In the genomic region with DNA sequence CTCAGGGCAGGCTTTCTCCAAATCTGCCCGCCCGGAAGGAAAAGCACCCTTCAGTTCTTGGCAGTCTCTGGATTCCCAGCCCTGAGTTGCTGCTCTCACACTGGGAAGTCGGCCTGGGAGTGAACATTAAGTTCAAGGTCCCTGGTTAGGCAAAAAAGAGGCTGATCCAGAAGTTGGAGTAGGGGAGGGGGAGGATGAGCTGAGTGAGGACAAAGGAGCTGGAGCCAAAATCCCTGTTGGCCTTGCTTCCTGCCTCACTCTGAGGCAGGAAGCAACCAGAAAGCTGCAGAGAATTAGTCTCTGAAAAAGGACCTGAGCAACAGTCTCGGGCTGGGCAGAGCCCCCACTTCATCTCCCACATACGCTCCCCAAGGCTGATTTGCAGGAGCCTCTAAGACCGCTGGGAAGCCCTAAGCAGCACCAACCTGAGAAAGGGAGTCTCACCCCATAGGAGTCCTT, we compare ENCODE assay signal across 15 cellular contexts. TPM values are rescaled to one million over a fixed set of nuclear protein-coding genes. Genes with fewer than 3 reads are reported as not detected.
DNase-seq lines count a peak whose midpoint lies in the region; ATAC-seq and TF ChIP-seq lines count a peak whose summit lies in the region.
"Had no signal": no experiment of that assay in that cellular context is flagged by ENCODE, and none has a peak within 500 bp of the region (broad histone marks: within the 10 kb centered on the region; RNA-seq: fewer than 3 reads in every experiment).

No MANE protein-coding gene starts in this region.

- intact Hi-C loops in mammary epithelial cell (cut with micrococcal nuclease) = no loop called here
- intact Hi-C loops in activated naive CD4-positive, alpha-beta T cell treated with anti-CD3 and anti-CD28 coated beads for 36 hours (cut with micrococcal nuclease) = no loop called here

- no peak overlapping the region for H3K27ac Mint-ChIP-seq in T-helper 17 cell
- no peak overlapping the region for H3K27ac Mint-ChIP-seq in activated naive CD4-positive, alpha-beta T cell treated with anti-CD3 and anti-CD28 coated beads for 36 hours
- H3K27ac Mint-ChIP-seq: activated naive CD4-positive, alpha-beta T cell treated with anti-CD3 and anti-CD28 coated beads, Interleukin-2, amount 50 U/mL, for 24 hours; progenitor cell of endocrine pancreas had no signal

- H3K79me2 ChIP-seq in mammary epithelial cell (ENCODE audit: insufficient read depth, low read length) = no peaks in the 10 kb centered on the region

- in situ Hi-C loops in mammary epithelial cell (cut with MboI; ENCODE audit: low sequenced_read_pairs in 2 of 2) = loop anchor here (5.0 to 25.0 kb wide), 3 partner anchors 83 to 373 kb away; a partner anchor contains a TSS

- H3K4me3 ChIP-seq in mammary epithelial cell (replicated peaks in 1 of 3; ENCODE audit: insufficient read depth in 1 of 3, low read depth in 2 of 3, low read length in 3 of 3) = no peak overlapping the region
- no peak overlapping the region for H3K4me3 ChIP-seq in iPS-18a (ENCODE audit: low read length)
- H3K4me3 ChIP-seq: SK-N-MC had no signal

- no peaks in the 10 kb centered on the region for H3K9me3 Mint-ChIP-seq in activated naive CD4-positive, alpha-beta T cell treated with anti-CD3 and anti-CD28 coated beads for 36 hours
- H3K9me3 Mint-ChIP-seq: activated naive CD4-positive, alpha-beta T cell treated with anti-CD3 and anti-CD28 coated beads, Interleukin-2, amount 50 U/mL, for 24 hours had no signal

- dilution Hi-C loops in mammary epithelial cell (cut with HindIII; ENCODE audit: low sequenced_read_pairs) = loop anchor here (5.0 kb wide), 2 partner anchors 63 to 193 kb away; no protein-coding TSS in a partner anchor

- peaks cover 11% of the 10 kb centered on the region for H3K4me1 ChIP-seq in mammary epithelial cell (ENCODE audit: insufficient read depth, low read length)
- peaks cover 15% of the 10 kb centered on the region for H3K4me1 ChIP-seq in iPS-18a (ENCODE audit: control insufficient read depth, low read depth, low read length)

- H3K36me3 ChIP-seq in mammary epithelial cell (ENCODE audit: insufficient read depth, low read length) (no peaks in the 10 kb centered on the region), iPS-18a (ENCODE audit: control insufficient read depth, low read depth, low read length) (no peaks in the 10 kb centered on the region)

- no peaks in the 10 kb centered on the region for H4K20me1 ChIP-seq in mammary epithelial cell (ENCODE audit: insufficient read depth, low read length)

- H3K27me3 ChIP-seq in mammary epithelial cell (ENCODE audit: insufficient read depth, low read length) = no peaks in the 10 kb centered on the region
- H3K27me3 ChIP-seq in iPS-18a (ENCODE audit: control insufficient read depth, insufficient read depth, low read length) = no peaks in the 10 kb centered on the region

- H3K9me3 ChIP-seq in mammary epithelial cell (replicated peaks; ENCODE audit: insufficient read depth, low read length) (no peaks in the 10 kb centered on the region), iPS-18a (ENCODE audit: control insufficient read depth, low read depth, low read length) (no peaks in the 10 kb centered on the region), T-helper 17 cell (ENCODE audit: control insufficient read depth, low read length, poor library complexity, severe bottlenecking) (no peaks in the 10 kb centered on the region)

- H3K27ac ChIP-seq in mammary epithelial cell (ENCODE audit: insufficient read depth, low read depth, low read length) (no peak overlapping the region), iPS-18a (ENCODE audit: low read length) (peak overlapping the region; percentile 43)
- H3K27ac ChIP-seq: SK-N-MC had no signal

- H3K4me3 Mint-ChIP-seq in T-helper 17 cell = no peak overlapping the region
- H3K4me3 Mint-ChIP-seq in activated naive CD4-positive, alpha-beta T cell treated with anti-CD3 and anti-CD28 coated beads for 36 hours = no peak overlapping the region
- H3K4me3 Mint-ChIP-seq: activated naive CD4-positive, alpha-beta T cell treated with anti-CD3 and anti-CD28 coated beads, Interleukin-2, amount 50 U/mL, for 24 hours had no signal

- H3K9ac ChIP-seq in mammary epithelial cell (ENCODE audit: insufficient read depth, low read length) (no peak overlapping the region), iPS-18a (ENCODE audit: low read length) (peak overlapping the region; percentile 34)

- no peak for TF ChIP-seq CTCF in mammary epithelial cell (conservative IDR thresholded peaks at IDR 0.05 in 1 of 2, IDR thresholded peaks at IDR 0.05 in 1 of 2; ENCODE audit: extremely low read depth in 1 of 2, insufficient read depth in 1 of 2, low read depth in 1 of 2, low read length in 2 of 2)

- 44% methylated on average over 6 of the region's 6 CpGs for WGBS in mammary epithelial cell (ENCODE audit: low coverage, missing lambda C conversion rate)

- H3K27me3 Mint-ChIP-seq in T-helper 17 cell = peaks cover 8% of the 10 kb centered on the region
- no peaks in the 10 kb centered on the region for H3K27me3 Mint-ChIP-seq in activated naive CD4-positive, alpha-beta T cell treated with anti-CD3 and anti-CD28 coated beads for 36 hours (ENCODE audit: low read depth)
- H3K27me3 Mint-ChIP-seq: activated naive CD4-positive, alpha-beta T cell treated with anti-CD3 and anti-CD28 coated beads, Interleukin-2, amount 50 U/mL, for 24 hours; progenitor cell of endocrine pancreas had no signal

- no peak overlapping the region for H3K4me2 ChIP-seq in mammary epithelial cell (ENCODE audit: insufficient read depth, low read depth, low read length)

- no peak for ATAC-seq in T-helper 17 cell
- ATAC-seq: HCT116 had no signal

- DNase-seq in ELF-1 (ENCODE audit: low read depth, low spot score) = peak; percentile 59
- DNase-seq in mammary epithelial cell = no peak
- peak; percentile 39 for DNase-seq in pons (ENCODE audit: low spot score)
- DNase-seq in NCI-H2081 (lab: John Stamatoyannopoulos, UW) = no peak
- DNase-seq in T-helper 17 cell = no peak
- DNase-seq in MV-4-11 (lab: John Stamatoyannopoulos, UW) = no peak
- no peak for DNase-seq in activated naive CD4-positive, alpha-beta T cell treated with anti-CD3 and anti-CD28 coated beads for 36 hours
- DNase-seq: activated CD4-positive, alpha-beta T cell treated with anti-CD3 and anti-CD28 coated beads, Interleukin-2, amount 50 U/mL, for 4 hours; GF-D8 had no signal

- peaks cover 3% of the 10 kb centered on the region for H3K36me3 Mint-ChIP-seq in T-helper 17 cell (ENCODE audit: low read depth)
- H3K36me3 Mint-ChIP-seq in activated naive CD4-positive, alpha-beta T cell treated with anti-CD3 and anti-CD28 coated beads for 36 hours (ENCODE audit: low read depth) = no peaks in the 10 kb centered on the region
- H3K36me3 Mint-ChIP-seq: activated naive CD4-positive, alpha-beta T cell treated with anti-CD3 and anti-CD28 coated beads, Interleukin-2, amount 50 U/mL, for 24 hours had no signal

- peaks cover 2% of the 10 kb centered on the region for H3K4me1 Mint-ChIP-seq in T-helper 17 cell
- peaks cover 10% of the 10 kb centered on the region for H3K4me1 Mint-ChIP-seq in activated naive CD4-positive, alpha-beta T cell treated with anti-CD3 and anti-CD28 coated beads for 36 hours (ENCODE audit: low read depth)

- CTCF ChIA-PET in mammary epithelial cell (lab: Charles Lee; ENCODE audit: low non-redundant PET) = no interaction called here
- CTCF ChIA-PET in activated naive CD4-positive, alpha-beta T cell treated with anti-CD3 and anti-CD28 coated beads for 36 hours (lab: Charles Lee) = interaction anchor here (0.6 kb wide), 3 partner anchors 9 to 382 kb away, joined by 3 to 4 read pairs (median 4); a partner anchor contains a TSS

- H2AFZ ChIP-seq in mammary epithelial cell (ENCODE audit: low read depth, low read length) = peak overlapping the region; percentile 86

- no TSS peak for BruUV-seq in mammary epithelial cell (replicated peaks; lab: Mats Ljungman, UMichigan)

RNA-seq across cellular contexts. Expression of a gene that starts 15.0 kb away (rescaled TPM):
- total RNA-seq in mammary epithelial cell = 1,000 to 10,000 TPM; 1,819 to 2,158 TPM
- 6,134 TPM for polyA plus RNA-seq in mammary epithelial cell
- polyA minus RNA-seq in mammary epithelial cell = 1,433 TPM
- 1,000 to 10,000 TPM; 3,455 to 4,953 TPM for total RNA-seq in T-helper 17 cell
- 1,000 to 10,000 TPM; 4,594 to 4,738 TPM for total RNA-seq in activated naive CD4-positive, alpha-beta T cell treated with anti-CD3 and anti-CD28 coated beads for 36 hours

RNA-seq across cellular contexts. Expression of a gene that starts 43.3 kb away (rescaled TPM):
- 100 to 1,000 TPM; 114 to 128 TPM for total RNA-seq in mammary epithelial cell
- 43.2 TPM for polyA plus RNA-seq in mammary epithelial cell
- 101 TPM for polyA minus RNA-seq in mammary epithelial cell
- 10 to 100 TPM in 1 of 2 donors, 1 to 10 TPM in 1; 2.2 to 13.7 TPM for total RNA-seq in T-helper 17 cell
- total RNA-seq in activated naive CD4-positive, alpha-beta T cell treated with anti-CD3 and anti-CD28 coated beads for 36 hours = 1 to 10 TPM; 2.4 to 3.3 TPM

RNA-seq across cellular contexts. Expression of a gene that starts 51.9 kb away (rescaled TPM):
- total RNA-seq in mammary epithelial cell (1 to 10 TPM; 6.8 to 9.7 TPM), T-helper 17 cell (100 to 1,000 TPM; 477 to 721 TPM)
- 7.4 TPM for polyA plus RNA-seq in mammary epithelial cell
- polyA minus RNA-seq in mammary epithelial cell = 22.1 TPM
- total RNA-seq in activated naive CD4-positive, alpha-beta T cell treated with anti-CD3 and anti-CD28 coated beads for 36 hours = 100 to 1,000 TPM; 312 to 316 TPM
- total RNA-seq: NCI-H460 had no signal

Comparison
In these comparisons a context has a peak if more than half of its experiments do, and no peak if none do; other contexts are left out.
1. DNase-seq: peak in ELF-1 (single experiment) and pons (single experiment); none in mammary epithelial cell (single experiment), NCI-H2081 (0 of 2), T-helper 17 cell (0 of 3), MV-4-11 (single experiment) and activated naive CD4-positive, alpha-beta T cell treated with anti-CD3 and anti-CD28 coated beads for 36 hours (single experiment).
2. RNA of a gene that starts 43.3 kb away (total RNA-seq): 114 to 128 TPM in mammary epithelial cell; 2.2 to 13.7 TPM in T-helper 17 cell and 2.4 to 3.3 TPM in activated naive CD4-positive, alpha-beta T cell treated with anti-CD3 and anti-CD28 coated beads for 36 hours; every median in the first group is over 4 times any median in the second.
3. RNA of a gene that starts 51.9 kb away (total RNA-seq): 477 to 721 TPM in T-helper 17 cell and 312 to 316 TPM in activated naive CD4-positive, alpha-beta T cell treated with anti-CD3 and anti-CD28 coated beads for 36 hours; 6.8 to 9.7 TPM in mammary epithelial cell; every median in the first group is over 10 times any median in the second.